In genomic region chr17:15371731-15372130, GRCh38 we compare ENCODE assay signal across 18 cellular contexts. TPM values are rescaled to one million over a fixed set of nuclear protein-coding genes. Genes with fewer than 3 reads are reported as not detected.
DNase-seq lines count a peak whose midpoint lies in the region; ATAC-seq and TF ChIP-seq lines count a peak whose summit lies in the region.
"Had no signal": no experiment of that assay in that cellular context is flagged by ENCODE, and none has a peak within 500 bp of the region (broad histone marks: within the 10 kb centered on the region; RNA-seq: fewer than 3 reads in every experiment).

No MANE protein-coding gene starts in this region.

- H3K4me1 ChIP-seq in HEK293 (ENCODE audit: control insufficient read depth, insufficient read depth, low read length) (no peaks in the 10 kb centered on the region), PC-3 (ENCODE audit: insufficient read depth, low read length) (peaks cover 10% of the 10 kb centered on the region), endodermal cell (ENCODE audit: control insufficient read depth, insufficient read depth, low read length) (no peaks in the 10 kb centered on the region)

- no peaks in the 10 kb centered on the region for H3K4me1 Mint-ChIP-seq in endodermal cell
- H3K4me1 Mint-ChIP-seq in activated CD4-positive, alpha-beta memory T cell treated with anti-CD3 and anti-CD28 coated beads, Interleukin-2, amount 10 ng/mL, durations not matched to agents 7 days and 5 days: no peaks in the 10 kb centered on the region
- H3K4me1 Mint-ChIP-seq: B cell had no signal

- CTCF ChIA-PET in HEK293 (lab: Yijun Ruan, JAX): no interaction called here
- CTCF ChIA-PET in PC-3 (lab: Charles Lee): no interaction called here
- CTCF ChIA-PET in activated CD4-positive, alpha-beta memory T cell treated with anti-CD3 and anti-CD28 coated beads, Interleukin-2, amount 10 ng/mL, durations not matched to agents 7 days and 5 days (lab: Charles Lee): no interaction called here

- no peaks in the 10 kb centered on the region for H3K9me3 Mint-ChIP-seq in endodermal cell
- H3K9me3 Mint-ChIP-seq in activated CD4-positive, alpha-beta memory T cell treated with anti-CD3 and anti-CD28 coated beads, Interleukin-2, amount 10 ng/mL, durations not matched to agents 7 days and 5 days: no peaks in the 10 kb centered on the region
- H3K9me3 Mint-ChIP-seq: CD4-positive, alpha-beta T cell; CD8-positive, alpha-beta T cell had no signal

- H3K9ac ChIP-seq in PC-3 (ENCODE audit: low read length): no peak overlapping the region
- H3K9ac ChIP-seq in endodermal cell (ENCODE audit: extremely low read depth, low read length, poor library complexity, severe bottlenecking): no peak overlapping the region
- H3K9ac ChIP-seq: BLaER1 treated with 17β-estradiol and CSF1 and Interleukin-3, amounts not matched to agents 10 nM and 100 nM had no signal

- DNase-seq in PC-3 (peak; percentile 30), endodermal cell (peak; percentile 13), H7 (no peak)
- no peak for DNase-seq in stimulated activated CD4-positive, alpha-beta T cell treated with anti-CD3 and anti-CD28 coated beads, Interleukin-2, amount 100 ng/mL, for 48 hours
- DNase-seq in activated CD4-positive, alpha-beta memory T cell treated with anti-CD3 and anti-CD28 coated beads, Interleukin-2, amount 10 ng/mL, durations not matched to agents 7 days and 5 days: no peak
- DNase-seq: 8988T; AML-193; Caco-2; Calu3; CD4-positive, alpha-beta T cell; CD8-positive, alpha-beta T cell; DMS79 treated with DMSO at 0.1 percent for 48 hours; GF-D8 had no signal

- H3K9me3 ChIP-seq in HEK293 (ENCODE audit: control insufficient read depth, insufficient read depth, low read depth, low read length) (no peaks in the 10 kb centered on the region), PC-3 (ENCODE audit: low read length) (no peaks in the 10 kb centered on the region), endodermal cell (ENCODE audit: control insufficient read depth, low read length) (no peaks in the 10 kb centered on the region)
- H3K9me3 ChIP-seq: Caco-2 had no signal

- TF ChIP-seq CTCF in HEK293 (tag by site-specific recombination; IDR thresholded peaks at IDR 0.05) (no peak), PC-3 (conservative IDR thresholded peaks at IDR 0.05; ENCODE audit: low read depth, low read length) (no peak), endodermal cell (conservative IDR thresholded peaks at IDR 0.05) (no peak)

- no peak overlapping the region for H3K4me3 Mint-ChIP-seq in endodermal cell
- no peak overlapping the region for H3K4me3 Mint-ChIP-seq in activated CD4-positive, alpha-beta memory T cell treated with anti-CD3 and anti-CD28 coated beads, Interleukin-2, amount 10 ng/mL, durations not matched to agents 7 days and 5 days
- H3K4me3 Mint-ChIP-seq: B cell; CD4-positive, alpha-beta T cell; CD8-positive, alpha-beta T cell had no signal

- no peaks in the 10 kb centered on the region for H3K9me2 ChIP-seq in PC-3 (replicated peaks; ENCODE audit: low read length)

- no peaks in the 10 kb centered on the region for H3K36me3 ChIP-seq in HEK293 (ENCODE audit: control insufficient read depth in 2 of 2, insufficient read depth in 1 of 2, low read length in 2 of 2)
- H3K36me3 ChIP-seq in PC-3 (ENCODE audit: low read depth, low read length): no peaks in the 10 kb centered on the region
- H3K36me3 ChIP-seq in endodermal cell (ENCODE audit: control insufficient read depth, insufficient read depth, low read length): no peaks in the 10 kb centered on the region
- H3K36me3 ChIP-seq in H7 (replicated peaks; ENCODE audit: control insufficient read depth, insufficient read depth, low read length): no peaks in the 10 kb centered on the region
- H3K36me3 ChIP-seq: BLaER1 treated with 17β-estradiol and CSF1 and Interleukin-3, amounts not matched to agents 10 nM and 100 nM had no signal

- H3K27me3 Mint-ChIP-seq in endodermal cell (ENCODE audit: insufficient read depth): peaks cover 2% of the 10 kb centered on the region
- H3K27me3 Mint-ChIP-seq in activated CD4-positive, alpha-beta memory T cell treated with anti-CD3 and anti-CD28 coated beads, Interleukin-2, amount 10 ng/mL, durations not matched to agents 7 days and 5 days: peaks cover 2% of the 10 kb centered on the region

- no peak for ATAC-seq in PC-3
- no peak for ATAC-seq in GM19023 (IDR thresholded peaks at IDR 0.05; ENCODE audit: unreplicated experiment)
- ATAC-seq: CD8-positive, alpha-beta T cell had no signal

- no peak overlapping the region for H2AFZ ChIP-seq in PC-3 (ENCODE audit: low read length)

- no peaks in the 10 kb centered on the region for H4K20me1 ChIP-seq in PC-3 (ENCODE audit: low read length)
- H4K20me1 ChIP-seq: BLaER1 treated with 17β-estradiol and CSF1 and Interleukin-3, amounts not matched to agents 10 nM and 100 nM had no signal

- POLR2A ChIA-PET in HEK293 (lab: Yijun Ruan, JAX): no interaction called here
- POLR2A ChIA-PET in PC-3 (lab: Charles Lee; ENCODE audit: unreplicated experiment): no interaction called here
- POLR2A ChIA-PET in activated CD4-positive, alpha-beta memory T cell treated with anti-CD3 and anti-CD28 coated beads, Interleukin-2, amount 10 ng/mL, durations not matched to agents 7 days and 5 days (lab: Charles Lee): no interaction called here

- H3K79me2 ChIP-seq in PC-3 (ENCODE audit: low read length): no peaks in the 10 kb centered on the region

- H3K4me3 ChIP-seq in HEK293 (ENCODE audit: low read depth, low read length): no peak overlapping the region
- H3K4me3 ChIP-seq in PC-3 (ENCODE audit: low read length): no peak overlapping the region
- no peak overlapping the region for H3K4me3 ChIP-seq in endodermal cell (ENCODE audit: low read length)
- H3K4me3 ChIP-seq in H7 (ENCODE audit: insufficient read depth, low read depth, low read length): no peak overlapping the region
- H3K4me3 ChIP-seq: BLaER1 treated with 17β-estradiol and CSF1 and Interleukin-3, amounts not matched to agents 10 nM and 100 nM had no signal

- no peak overlapping the region for H3K27ac Mint-ChIP-seq in endodermal cell
- no peak overlapping the region for H3K27ac Mint-ChIP-seq in activated CD4-positive, alpha-beta memory T cell treated with anti-CD3 and anti-CD28 coated beads, Interleukin-2, amount 10 ng/mL, durations not matched to agents 7 days and 5 days
- H3K27ac Mint-ChIP-seq: B cell; CD4-positive, alpha-beta T cell; CD8-positive, alpha-beta T cell had no signal

- H3K27ac ChIP-seq in HEK293 (ENCODE audit: extremely low read depth, low read depth, low read length) (no peak overlapping the region), PC-3 (ENCODE audit: low read length) (no peak overlapping the region), endodermal cell (ENCODE audit: low read depth, low read length) (no peak overlapping the region)
- H3K27ac ChIP-seq: BLaER1 treated with 17β-estradiol and CSF1 and Interleukin-3, amounts not matched to agents 10 nM and 100 nM; C4-2B had no signal

- H3F3A ChIP-seq in PC-3 (ENCODE audit: low read length, unreplicated experiment): no peaks in the 10 kb centered on the region

- no TSS peak for BruUV-seq in PC-3 (replicated peaks; lab: Mats Ljungman, UMichigan)

- H3K4me2 ChIP-seq in PC-3 (ENCODE audit: low read length): no peak overlapping the region
- H3K4me2 ChIP-seq: BLaER1 treated with 17β-estradiol and CSF1 and Interleukin-3, amounts not matched to agents 10 nM and 100 nM had no signal

- H3K27me3 ChIP-seq in PC-3 (ENCODE audit: low read length): no peaks in the 10 kb centered on the region
- peaks cover 6% of the 10 kb centered on the region for H3K27me3 ChIP-seq in endodermal cell (ENCODE audit: control insufficient read depth, insufficient read depth, low read length, poor library complexity, severe bottlenecking)
- H3K27me3 ChIP-seq in H7 (ENCODE audit: control insufficient read depth, insufficient read depth, low read length): no peaks in the 10 kb centered on the region
- H3K27me3 ChIP-seq: BLaER1 treated with 17β-estradiol and CSF1 and Interleukin-3, amounts not matched to agents 10 nM and 100 nM had no signal

- intact Hi-C loops in PC-3 (cut with micrococcal nuclease): no loop called here

- 97 to 100% methylated on average over 2 to 5 of the region's 5 CpGs for WGBS in endodermal cell (ENCODE audit: insufficient coverage in 1 of 2, insufficient read length in 1 of 2), 2 experiments

- H3K36me3 Mint-ChIP-seq in endodermal cell (ENCODE audit: low read depth): no peaks in the 10 kb centered on the region
- no peaks in the 10 kb centered on the region for H3K36me3 Mint-ChIP-seq in activated CD4-positive, alpha-beta memory T cell treated with anti-CD3 and anti-CD28 coated beads, Interleukin-2, amount 10 ng/mL, durations not matched to agents 7 days and 5 days (ENCODE audit: low read depth)
- H3K36me3 Mint-ChIP-seq: CD8-positive, alpha-beta T cell had no signal

TF ChIP-seq in HEK293, 187 proteins besides CTCF, POLR2A, EP300 and RAD21 (continues in another document):
- TF ChIP-seq, protein P1, sequence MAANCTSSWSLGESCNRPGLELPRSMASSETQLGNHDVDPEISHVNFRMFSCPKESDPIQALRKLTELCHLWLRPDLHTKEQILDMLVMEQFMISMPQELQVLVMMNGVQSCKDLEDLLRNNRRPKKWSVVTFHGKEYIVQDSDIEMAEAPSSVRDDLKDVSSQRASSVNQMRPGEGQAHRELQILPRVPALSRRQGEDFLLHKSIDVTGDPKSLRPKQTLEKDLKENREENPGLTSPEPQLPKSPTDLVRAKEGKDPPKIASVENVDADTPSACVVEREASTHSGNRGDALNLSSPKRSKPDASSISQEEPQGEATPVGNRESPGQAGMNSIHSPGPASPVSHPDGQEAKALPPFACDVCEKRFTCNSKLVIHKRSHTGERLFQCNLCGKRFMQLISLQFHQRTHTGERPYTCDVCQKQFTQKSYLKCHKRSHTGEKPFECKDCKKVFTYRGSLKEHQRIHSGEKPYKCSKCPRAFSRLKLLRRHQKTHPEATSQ (tag by site-specific recombination; IDR thresholded peaks at IDR 0.05): no peak
- TF ChIP-seq ZNF658 (tag by site-specific recombination; IDR thresholded peaks at IDR 0.05) (no peak), ZSCAN16 (tag by site-specific recombination; IDR thresholded peaks at IDR 0.05) (no peak), REPIN1 (tag by site-specific recombination; IDR thresholded peaks at IDR 0.05; ENCODE audit: low read depth) (no peak)

RNA-seq across cellular contexts. Expression of gene TEKT3, which starts 30.3 kb away (rescaled TPM):
- not detected in 2 replicates for total RNA-seq in PC-3 (2014; rRNA removed)
- 1 to 10 TPM; 1.1 to 1.6 TPM for total RNA-seq in endodermal cell
- 1.5 TPM for polyA plus RNA-seq in endodermal cell (2013, experiment 1 of 2)
- 1.1 TPM for polyA plus RNA-seq in endodermal cell (2013, experiment 2 of 2)
- total RNA-seq in H7 (2014; rRNA removed; shearing (Covaris generic)): 0.21 and 0.37 TPM in 2 replicates
- under 1 TPM in 1 of 2 experiments, not detected in 1; 0.25 TPM for total RNA-seq in activated CD4-positive, alpha-beta memory T cell treated with anti-CD3 and anti-CD28 coated beads, Interleukin-2, amount 10 ng/mL, durations not matched to agents 7 days and 5 days
- total RNA-seq: Calu3; CD4-positive, alpha-beta T cell had no signal

Comparison
In these comparisons a context has a peak if more than half of its experiments do, and no peak if none do; other contexts are left out.
1. DNase-seq: peak in PC-3 (single experiment) and endodermal cell (single experiment); none in stimulated activated CD4-positive, alpha-beta T cell treated with anti-CD3 and anti-CD28 coated beads, Interleukin-2, amount 100 ng/mL, for 48 hours (0 of 2), H7 (single experiment) and activated CD4-positive, alpha-beta memory T cell treated with anti-CD3 and anti-CD28 coated beads, Interleukin-2, amount 10 ng/mL, durations not matched to agents 7 days and 5 days (single experiment).